Comparison of ENCODE assay signal across 23 cellular contexts in the genomic region with DNA sequence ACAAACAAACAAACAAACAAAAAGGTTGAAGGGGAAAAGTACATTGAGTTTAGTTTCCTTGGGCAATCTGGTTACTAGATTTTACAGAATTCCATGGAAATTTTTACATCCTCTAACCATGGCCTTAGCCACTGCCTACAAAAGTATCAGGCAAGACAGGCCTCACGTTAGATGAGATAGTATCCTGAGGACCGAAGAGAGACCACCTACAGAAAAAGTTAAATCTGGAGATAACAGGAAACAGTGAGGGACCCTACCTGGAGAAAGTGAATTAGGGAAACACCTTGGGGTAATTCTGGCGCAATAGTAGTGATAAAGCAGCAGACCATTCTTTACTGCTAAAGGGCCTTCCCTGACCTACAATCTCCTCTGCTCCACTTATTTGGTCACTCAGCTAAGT.
"Had no signal": no experiment of that assay in that cellular context is flagged by ENCODE, and none has a peak within 500 bp of the region (broad histone marks: within the 10 kb centered on the region; RNA-seq: fewer than 3 reads in every experiment).

No MANE protein-coding gene starts in this region.

- H3K4me1 Mint-ChIP-seq: neural crest cell had no signal

- H3K9me3 Mint-ChIP-seq: activated CD4-positive, alpha-beta T cell treated with anti-CD3 and anti-CD28 coated beads, Interleukin-2, amount 10 ng/mL, durations not matched to agents 7 days and 5 days; endodermal cell; neural crest cell; T-cell had no signal

- ATAC-seq: activated CD4-positive, CD25-positive, alpha-beta regulatory T cell treated with anti-CD3 and anti-CD28 coated beads, Interleukin-2, amount 50 U/mL, for 24 hours; left lung; T-cell had no signal

- H3K4me1 ChIP-seq: foreskin keratinocyte, left lung, prostate gland, right atrium auricular region, tibial nerve, uterus had no signal

- H3K27me3 ChIP-seq: brain microvascular endothelial cell, dorsolateral prefrontal cortex, foreskin keratinocyte, left lung, right atrium auricular region, tibial nerve, uterus had no signal

- H3K36me3 ChIP-seq: brain microvascular endothelial cell, prostate gland, uterus had no signal

- H3K27me3 Mint-ChIP-seq: activated CD4-positive, alpha-beta T cell treated with anti-CD3 and anti-CD28 coated beads, Interleukin-2, amount 10 ng/mL, durations not matched to agents 7 days and 5 days; T-cell had no signal

- H3K4me3 Mint-ChIP-seq: activated CD4-positive, alpha-beta T cell treated with anti-CD3 and anti-CD28 coated beads, Interleukin-2, amount 10 ng/mL, durations not matched to agents 7 days and 5 days; endodermal cell; neural crest cell; T-cell had no signal

- DNase-seq: activated CD4-positive, alpha-beta T cell treated with anti-CD3 and anti-CD28 coated beads, Interleukin-2, amount 10 ng/mL, durations not matched to agents 7 days and 5 days; activated effector memory CD4-positive, alpha-beta T cell treated with anti-CD3 and anti-CD28 coated beads, Interleukin-2, amount 50 U/mL, for 16 hours; anterior cingulate cortex; central memory CD4-positive, alpha-beta T cell; dorsolateral prefrontal cortex; endodermal cell; glutamatergic neuron; hippocampal formation; kidney; left lung; stimulated activated CD4-positive, alpha-beta T cell treated with anti-CD3 and anti-CD28 coated beads, Interleukin-2, amount 100 ng/mL, for 24 hours; stimulated activated naive CD8-positive, alpha-beta T cell treated with anti-CD3 and anti-CD28 coated beads, Interleukin-15, Interleukin-2, amounts not matched to agents 100 U/mL and 50 U/mL, for 24 hours; substantia nigra; T-cell; T-helper 9 cell; uterus had no signal

- H3K27ac Mint-ChIP-seq: endodermal cell had no signal

- H3K9me3 ChIP-seq: left lung, prostate gland, right atrium auricular region, tibial nerve, uterus had no signal

- H3K27ac ChIP-seq: brain microvascular endothelial cell, dorsolateral prefrontal cortex, foreskin keratinocyte, left lung, prostate gland, right atrium auricular region, tibial nerve, uterus had no signal

- H3K4me3 ChIP-seq: dorsolateral prefrontal cortex, left lung, prostate gland, right atrium auricular region, tibial nerve, uterus had no signal
